ENCODE assay signal across 18 cellular contexts in the genomic region with DNA sequence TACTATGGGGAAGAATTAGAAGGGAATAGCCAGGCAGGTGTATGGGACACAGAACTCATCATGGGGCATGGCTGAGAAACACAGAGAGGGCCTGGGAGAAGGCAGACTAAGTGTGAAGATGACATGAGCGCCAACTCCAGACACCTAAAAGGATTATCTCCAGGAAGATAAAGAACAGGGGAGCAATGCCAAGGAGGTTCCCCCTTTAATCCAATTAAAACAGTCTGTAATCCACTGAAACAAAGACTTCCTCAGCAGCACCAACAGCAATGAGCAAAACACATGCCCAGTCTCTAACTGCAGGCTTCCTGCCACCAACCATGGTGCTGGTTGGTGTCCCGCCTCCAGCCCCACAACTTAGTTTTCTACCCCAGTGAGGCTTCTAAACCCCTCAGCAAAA.
DNase-seq lines count a peak whose midpoint lies in the region; TF ChIP-seq lines count a peak whose summit lies in the region.
"Had no signal": no experiment of that assay in that cellular context is flagged by ENCODE, and none has a peak within 500 bp of the region (broad histone marks: within the 10 kb centered on the region; RNA-seq: fewer than 3 reads in every experiment).

No MANE protein-coding gene starts in this region.

- TF ChIP-seq CTCF in endodermal cell (conservative IDR thresholded peaks at IDR 0.05), result no peak
- TF ChIP-seq CTCF in endothelial cell (IDR thresholded peaks at IDR 0.05; ENCODE audit: unreplicated experiment), result no peak

- H3K9me3 Mint-ChIP-seq in activated T-cell treated with anti-CD3 and anti-CD28 coated beads, Interleukin-2, amount 50 U/mL, for 24 hours, result no peaks in the 10 kb centered on the region
- H3K9me3 Mint-ChIP-seq in endodermal cell (peaks cover 2% of the 10 kb centered on the region), endothelial cell (ENCODE audit: unreplicated experiment) (no peaks in the 10 kb centered on the region)
- H3K9me3 Mint-ChIP-seq in activated naive CD8-positive, alpha-beta T cell treated with anti-CD3 and anti-CD28 coated beads for 36 hours, result no peaks in the 10 kb centered on the region

- peaks cover 22% of the 10 kb centered on the region for H3K27me3 Mint-ChIP-seq in activated T-cell treated with anti-CD3 and anti-CD28 coated beads, Interleukin-2, amount 50 U/mL, for 24 hours
- H3K27me3 Mint-ChIP-seq in endodermal cell (ENCODE audit: insufficient read depth), result peaks cover 2% of the 10 kb centered on the region
- peaks cover 4% of the 10 kb centered on the region for H3K27me3 Mint-ChIP-seq in endothelial cell (ENCODE audit: unreplicated experiment)
- H3K27me3 Mint-ChIP-seq in activated naive CD8-positive, alpha-beta T cell treated with anti-CD3 and anti-CD28 coated beads for 36 hours, result peaks cover 10% of the 10 kb centered on the region

- H3K36me3 ChIP-seq in endodermal cell (ENCODE audit: control insufficient read depth, insufficient read depth, low read length), result no peaks in the 10 kb centered on the region

- H3K4me1 Mint-ChIP-seq in activated T-cell treated with anti-CD3 and anti-CD28 coated beads, Interleukin-2, amount 50 U/mL, for 24 hours (ENCODE audit: low read depth), result no peaks in the 10 kb centered on the region
- H3K4me1 Mint-ChIP-seq in endodermal cell, result peaks cover 41% of the 10 kb centered on the region
- H3K4me1 Mint-ChIP-seq in endothelial cell (ENCODE audit: unreplicated experiment), result peaks cover 4% of the 10 kb centered on the region
- H3K4me1 Mint-ChIP-seq in activated naive CD8-positive, alpha-beta T cell treated with anti-CD3 and anti-CD28 coated beads for 36 hours, result no peaks in the 10 kb centered on the region
- H3K4me1 Mint-ChIP-seq: B cell had no signal

- no peaks in the 10 kb centered on the region for H3K27me3 ChIP-seq in endodermal cell (ENCODE audit: control insufficient read depth, insufficient read depth, low read length, poor library complexity, severe bottlenecking)

- no peak for DNase-seq in activated T-cell treated with anti-CD3 and anti-CD28 coated beads, Interleukin-2, amount 50 U/mL, for 24 hours
- DNase-seq in activated T-cell treated with anti-CD3 and anti-CD28 coated beads for 4 hours, result no peak
- DNase-seq in NCI-H82 treated with DMSO at 0.1 percent for 48 hours (lab: John Stamatoyannopoulos, UW; ENCODE audit: unreplicated experiment), result peak; percentile 78
- peak; percentile 44 for DNase-seq in endodermal cell
- peak; percentile 10 for DNase-seq in ureter (ENCODE audit: low spot score)
- DNase-seq in endothelial cell (ENCODE audit: low spot score), result no peak
- DNase-seq in activated naive CD8-positive, alpha-beta T cell treated with anti-CD3 and anti-CD28 coated beads for 36 hours, result no peak
- no peak for DNase-seq in HuH-7.5 (ENCODE audit: low spot score)
- DNase-seq: DMS 273 treated with DMSO at 0.1 percent for 48 hours, DMS79 treated with DMSO at 0.1 percent for 48 hours, NCI-H1694, NCI-H2081 treated with DMSO at 0.1 percent for 48 hours, NCI-H446, NCI-H526 treated with DMSO at 0.1 percent for 48 hours, SHP77 treated with DMSO at 0.1 percent for 48 hours had no signal

- H3K9me3 ChIP-seq in endodermal cell (ENCODE audit: control insufficient read depth, low read length), result peaks cover 5% of the 10 kb centered on the region

- 76% methylated on average over 2 of the region's 2 CpGs; no CpG with 5 or more reads in 1 of the 2 experiments for WGBS in endodermal cell (ENCODE audit: insufficient coverage in 1 of 2, insufficient read length in 1 of 2), 2 experiments

- no peak overlapping the region for H3K27ac ChIP-seq in endodermal cell (ENCODE audit: low read depth, low read length)
- H3K27ac ChIP-seq: RWPE1 had no signal

- no peak overlapping the region for H3K9ac ChIP-seq in endodermal cell (ENCODE audit: extremely low read depth, low read length, poor library complexity, severe bottlenecking)

- H3K4me3 Mint-ChIP-seq in activated T-cell treated with anti-CD3 and anti-CD28 coated beads, Interleukin-2, amount 50 U/mL, for 24 hours, result no peak overlapping the region
- H3K4me3 Mint-ChIP-seq in endodermal cell (no peak overlapping the region), endothelial cell (ENCODE audit: unreplicated experiment) (no peak overlapping the region)
- no peak overlapping the region for H3K4me3 Mint-ChIP-seq in activated naive CD8-positive, alpha-beta T cell treated with anti-CD3 and anti-CD28 coated beads for 36 hours
- H3K4me3 Mint-ChIP-seq: B cell, IgD-negative memory B cell had no signal

- no peaks in the 10 kb centered on the region for H3K36me3 Mint-ChIP-seq in activated T-cell treated with anti-CD3 and anti-CD28 coated beads, Interleukin-2, amount 50 U/mL, for 24 hours (ENCODE audit: low read depth)
- no peaks in the 10 kb centered on the region for H3K36me3 Mint-ChIP-seq in endodermal cell (ENCODE audit: low read depth)
- no peaks in the 10 kb centered on the region for H3K36me3 Mint-ChIP-seq in endothelial cell (ENCODE audit: low read depth, unreplicated experiment)
- no peaks in the 10 kb centered on the region for H3K36me3 Mint-ChIP-seq in activated naive CD8-positive, alpha-beta T cell treated with anti-CD3 and anti-CD28 coated beads for 36 hours
- H3K36me3 Mint-ChIP-seq: IgD-negative memory B cell had no signal

- no peak overlapping the region for H3K4me3 ChIP-seq in endodermal cell (ENCODE audit: low read length)

- peak overlapping the region; percentile 6 for H3K27ac Mint-ChIP-seq in activated T-cell treated with anti-CD3 and anti-CD28 coated beads, Interleukin-2, amount 50 U/mL, for 24 hours
- H3K27ac Mint-ChIP-seq in endodermal cell, result peak overlapping the region; percentile 83
- H3K27ac Mint-ChIP-seq in endothelial cell (ENCODE audit: unreplicated experiment), result no peak overlapping the region
- H3K27ac Mint-ChIP-seq in activated naive CD8-positive, alpha-beta T cell treated with anti-CD3 and anti-CD28 coated beads for 36 hours, result no peak overlapping the region
- H3K27ac Mint-ChIP-seq: B cell had no signal

- peaks cover 15% of the 10 kb centered on the region for H3K4me1 ChIP-seq in endodermal cell (ENCODE audit: control insufficient read depth, insufficient read depth, low read length)

Comparison
In these comparisons a context has a peak if more than half of its experiments do, and no peak if none do; other contexts are left out.
1. DNase-seq: peak in NCI-H82 treated with DMSO at 0.1 percent for 48 hours (single experiment), endodermal cell (single experiment) and ureter (single experiment); none in activated T-cell treated with anti-CD3 and anti-CD28 coated beads, Interleukin-2, amount 50 U/mL, for 24 hours (single experiment), activated T-cell treated with anti-CD3 and anti-CD28 coated beads for 4 hours (single experiment), endothelial cell (single experiment), activated naive CD8-positive, alpha-beta T cell treated with anti-CD3 and anti-CD28 coated beads for 36 hours (single experiment) and HuH-7.5 (single experiment).
2. H3K27ac Mint-ChIP-seq: peak in activated T-cell treated with anti-CD3 and anti-CD28 coated beads, Interleukin-2, amount 50 U/mL, for 24 hours (single experiment) and endodermal cell (single experiment); none in endothelial cell (single experiment) and activated naive CD8-positive, alpha-beta T cell treated with anti-CD3 and anti-CD28 coated beads for 36 hours (single experiment).